ENCODE assay signal across 8 cellular contexts in genomic region chr2:121736140-121736461, GRCh38. TPM values are rescaled to one million over a fixed set of nuclear protein-coding genes. Genes with fewer than 3 reads are reported as not detected.
DNase-seq lines count a peak whose midpoint lies in the region; ATAC-seq and TF ChIP-seq lines count a peak whose summit lies in the region.

No MANE protein-coding gene starts in this region.

- H4K5ac ChIP-seq in mesendoderm (ENCODE audit: low read length), result no peak overlapping the region

- H3K4me1 ChIP-seq in left ventricle myocardium inferior (peaks cover 28% of the 10 kb centered on the region), mesendoderm (ENCODE audit: control insufficient read depth, low read depth, low read length) (no peaks in the 10 kb centered on the region), vagina (peaks cover 24% of the 10 kb centered on the region)

- H3K4me3 ChIP-seq in left ventricle myocardium inferior (peak overlapping the region; percentile 93), astrocyte of the spinal cord (ENCODE audit: low read depth, low read length) (peak overlapping the region; percentile 100), mesendoderm (ENCODE audit: low read length) (peak overlapping the region; percentile 94), vagina (peak overlapping the region; percentile 91 to 95)

- H2AK5ac ChIP-seq in mesendoderm (ENCODE audit: low read length), result no peak overlapping the region

- H3K27ac ChIP-seq in left ventricle myocardium inferior (replicated peaks) (peak overlapping the region; percentile 88), mesendoderm (ENCODE audit: low read depth, low read length) (peak overlapping the region; percentile 27), vagina (peak overlapping the region; percentile 71)

- no peak for TF ChIP-seq CTCF in left ventricle myocardium inferior (IDR thresholded peaks at IDR 0.05; ENCODE audit: borderline replicate concordance)
- TF ChIP-seq CTCF in astrocyte of the spinal cord (IDR thresholded peaks at IDR 0.05; ENCODE audit: low read depth, low read length), result no peak
- TF ChIP-seq CTCF in vagina (IDR thresholded peaks at IDR 0.05), result no peak

- no peak overlapping the region for H3K23ac ChIP-seq in mesendoderm (ENCODE audit: low read length)

- H3K27me3 ChIP-seq in left ventricle myocardium inferior (ENCODE audit: low read depth), result no peaks in the 10 kb centered on the region
- H3K27me3 ChIP-seq in mesendoderm (ENCODE audit: insufficient read depth, low read length, poor library complexity), result no peaks in the 10 kb centered on the region
- H3K27me3 ChIP-seq in vagina, result no peaks in the 10 kb centered on the region

- DNase-seq in left ventricle myocardium inferior, result no peak
- no peak for DNase-seq in Right ventricle myocardium superior
- DNase-seq in astrocyte of the spinal cord (ENCODE audit: low read depth, low spot score), result no peak
- no peak for DNase-seq in mesendoderm
- DNase-seq in vagina (ENCODE audit: extremely low spot score in 2 of 2), result no peak
- DNase-seq in AG20443 (ENCODE audit: low spot score), result no peak
- DNase-seq in germinal center (ENCODE audit: low spot score), result no peak
- no peak for DNase-seq in NCI-H510A treated with DMSO at 0.1 percent for 48 hours (lab: John Stamatoyannopoulos, UW)

- peak overlapping the region; percentile 43 for H4K8ac ChIP-seq in mesendoderm (ENCODE audit: low read depth, low read length)

- no peaks in the 10 kb centered on the region for H3K9me3 ChIP-seq in left ventricle myocardium inferior (replicated peaks)
- H3K9me3 ChIP-seq in vagina, result no peaks in the 10 kb centered on the region

- TF ChIP-seq POLR2A in vagina (IDR thresholded peaks at IDR 0.05), result no peak

- no peak overlapping the region for H2BK15ac ChIP-seq in mesendoderm (replicated peaks; ENCODE audit: low read depth)

- peaks cover 27% of the 10 kb centered on the region for H3K79me2 ChIP-seq in mesendoderm (ENCODE audit: control insufficient read depth, insufficient read depth, low read length)

- H3K4ac ChIP-seq in mesendoderm (ENCODE audit: low read depth, low read length), result peak overlapping the region; percentile 84

- no peak for ATAC-seq in Right ventricle myocardium superior (ENCODE audit: poor library complexity)

- intact Hi-C loops in left ventricle myocardium inferior (cut with micrococcal nuclease), result no loop called here
- intact Hi-C loops in Right ventricle myocardium superior (cut with DNase I), result no loop called here
- intact Hi-C loops in vagina (cut with DNase I), result loop anchor here (2.0 kb wide), 1 partner anchor 21 kb away; no protein-coding TSS in a partner anchor

- peak overlapping the region; percentile 65 for H3K4me2 ChIP-seq in mesendoderm (ENCODE audit: low read length)

- no peak overlapping the region for H3K18ac ChIP-seq in mesendoderm (ENCODE audit: low read length)

- no CpG with 5 or more reads among the region's 8 CpGs for WGBS in mesendoderm (ENCODE audit: extremely low coverage, insufficient coverage, low lambda C conversion rate)

- H2BK5ac ChIP-seq in mesendoderm (ENCODE audit: low read length), result peak overlapping the region; percentile 1

- no peak overlapping the region for H2BK120ac ChIP-seq in mesendoderm (ENCODE audit: low read depth, low read length)

- in situ Hi-C loops in astrocyte of the spinal cord (cut with HindIII; ENCODE audit: low sequenced_read_pairs), result no loop called here

- H3K9ac ChIP-seq in mesendoderm (ENCODE audit: low read length), result peak overlapping the region; percentile 96

- peak overlapping the region; percentile 92 for H3K56ac ChIP-seq in mesendoderm (ENCODE audit: low read length)

- H3K79me1 ChIP-seq in mesendoderm (ENCODE audit: low read length), result peaks cover 5% of the 10 kb centered on the region

- H3K36me3 ChIP-seq in left ventricle myocardium inferior (peaks cover 40% of the 10 kb centered on the region), mesendoderm (ENCODE audit: control insufficient read depth, insufficient read depth, low read length) (peaks cover 7% of the 10 kb centered on the region), vagina (peaks cover 0 to 29% of the 10 kb centered on the region in 2 donors)

RNA-seq across cellular contexts. Expression of gene NIFK, which starts 0.6 kb away (rescaled TPM):
- total RNA-seq in left ventricle myocardium inferior (22.8 TPM), Right ventricle myocardium superior (22.2 TPM), vagina (33.1 TPM)
- 194 TPM for polyA plus RNA-seq in mesendoderm (2013, experiment 1 of 2)
- polyA plus RNA-seq in mesendoderm (2013, experiment 2 of 2), result 191 TPM

RNA-seq across cellular contexts. Expression of gene TSN, which starts 19.4 kb away (rescaled TPM):
- total RNA-seq in left ventricle myocardium inferior, result 42.6 TPM
- total RNA-seq in Right ventricle myocardium superior, result 32.8 TPM
- 55.0 TPM for polyA plus RNA-seq in mesendoderm (2013, experiment 1 of 2)
- polyA plus RNA-seq in mesendoderm (2013, experiment 2 of 2), result 56.2 TPM
- total RNA-seq in vagina, result 35.4 TPM

Comparison
In these comparisons a context has a peak if more than half of its experiments do, and no peak if none do; other contexts are left out.
1. H3K27ac ChIP-seq: peak in every context shown above with its lines; median percentile 88 in left ventricle myocardium inferior; 71 in vagina; 27 in mesendoderm.